Comparison of ENCODE assay signal across 27 cellular contexts in the genomic region with DNA sequence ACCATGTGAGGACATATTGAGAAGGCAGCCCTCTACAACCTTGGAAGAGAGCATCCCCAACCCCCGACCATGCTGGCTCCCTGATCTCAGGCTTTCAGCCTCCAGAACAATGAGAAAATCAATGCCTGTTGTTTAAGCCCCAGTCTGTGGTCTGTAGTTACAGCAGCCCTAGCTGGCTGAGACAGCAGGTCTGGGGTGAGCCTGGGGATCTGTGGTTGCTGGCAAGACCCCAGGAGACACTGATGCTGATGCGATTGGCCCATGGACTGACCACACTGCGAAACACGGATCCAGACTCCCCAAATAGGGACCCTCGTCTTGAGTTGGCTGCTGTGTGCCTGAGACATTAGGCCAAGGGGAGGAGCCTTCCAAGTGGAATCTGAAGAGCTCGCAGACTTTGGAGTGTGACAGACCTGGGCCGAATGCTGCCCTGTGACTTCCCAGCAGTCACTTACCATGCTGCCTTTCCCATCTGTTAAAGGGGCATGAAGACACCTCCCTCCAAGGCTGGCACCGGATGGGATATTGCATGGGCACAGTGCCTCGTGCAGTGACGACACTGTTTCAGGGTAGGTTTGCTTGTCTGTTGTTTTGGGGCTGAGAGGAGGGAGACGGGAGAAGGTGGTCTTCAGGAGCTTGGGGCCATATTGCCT.
A peak's percentile ranks its signal among the peaks of the same experiment; 100 is the strongest.
DNase-seq lines count a peak whose midpoint lies in the region; ATAC-seq, FAIRE-seq and TF ChIP-seq lines count a peak whose summit lies in the region.
"Had no signal": no experiment of that assay in that cellular context is flagged by ENCODE, and none has a peak within 500 bp of the region (broad histone marks: within the 10 kb centered on the region; RNA-seq: fewer than 3 reads in every experiment).

No MANE protein-coding gene starts in this region.

- no peak for FAIRE-seq in HepG2 (lab: Jason Lieb, UNC)
- FAIRE-seq: colon, K562 had no signal

- intact Hi-C loops in HepG2 (cut with micrococcal nuclease; ENCODE audit: unreplicated experiment) (no loop called here), right lobe of liver (cut with DNase I) (no loop called here), right cardiac atrium (cut with DNase I) (no loop called here)

- no peaks in the 10 kb centered on the region for H3K36me3 Mint-ChIP-seq in endodermal cell (ENCODE audit: low read depth)
- H3K36me3 Mint-ChIP-seq: activated naive CD8-positive, alpha-beta T cell; naive thymus-derived CD8-positive, alpha-beta T cell; stimulated activated memory B cell treated with anti-CD40 and anti-IgM and Interleukin-4, amounts not matched to agents 10 μg/mL and 1 μg/mL and 100 μg/mL, for 72 hours had no signal

- WGBS in HepG2 (ENCODE audit: low lambda C conversion rate): 10% methylated on average over 9 of the region's 11 CpGs
- WGBS in right lobe of liver (ENCODE audit: insufficient coverage, low coverage, low lambda C conversion rate, missing lambda C conversion rate): 14% methylated on average over 5 of the region's 11 CpGs
- WGBS in endodermal cell (ENCODE audit: insufficient coverage in 1 of 2, insufficient read length in 1 of 2), 2 experiments: 67 to 69% methylated on average over 8 to 11 of the region's 11 CpGs
- WGBS in smooth muscle cell (ENCODE audit: low lambda C conversion rate): 78% methylated on average over 11 of the region's 11 CpGs
- WGBS in right cardiac atrium: 58% methylated on average over 11 of the region's 11 CpGs

- no peaks in the 10 kb centered on the region for H3F3A ChIP-seq in smooth muscle cell (ENCODE audit: low read depth)

- peak overlapping the region; percentile 79 for H3K27ac Mint-ChIP-seq in endodermal cell
- H3K27ac Mint-ChIP-seq: activated naive CD8-positive, alpha-beta T cell; stimulated activated memory B cell treated with anti-CD40 and anti-IgM and Interleukin-4, amounts not matched to agents 10 μg/mL and 1 μg/mL and 100 μg/mL, for 72 hours had no signal

- BruUV-seq in HepG2 (replicated peaks; lab: Mats Ljungman, UMichigan): no TSS peak

- TF ChIP-seq EP300 in HepG2 (IDR thresholded peaks at IDR 0.05; ENCODE audit: low read depth in 2 of 2, low read length in 2 of 2): no peak
- TF ChIP-seq EP300 in HepG2 (CRISPR knock-in tag; IDR thresholded peaks at IDR 0.05; ENCODE audit: borderline replicate concordance): no peak

- no peak for TF ChIP-seq RAD21 in HepG2 (CRISPR knock-in tag; IDR thresholded peaks at IDR 0.05)

- CTCF ChIA-PET in HepG2 (lab: Yijun Ruan, JAX; ENCODE audit: low intra/inter-chr PET ratio, low total read pairs): no interaction called here

- no peak for TF ChIP-seq POLR2A in HepG2 (IDR thresholded peaks at IDR 0.05; ENCODE audit: insufficient read depth in 1 of 2, low read depth in 2 of 2, low read length in 2 of 2)
- no peak for TF ChIP-seq POLR2A in right lobe of liver (IDR thresholded peaks at IDR 0.05)

- H3K4me3 Mint-ChIP-seq in endodermal cell: no peak overlapping the region
- H3K4me3 Mint-ChIP-seq: activated naive CD8-positive, alpha-beta T cell; naive thymus-derived CD8-positive, alpha-beta T cell; stimulated activated memory B cell treated with anti-CD40 and anti-IgM and Interleukin-4, amounts not matched to agents 10 μg/mL and 1 μg/mL and 100 μg/mL, for 72 hours had no signal

- no peak overlapping the region for H3K27ac ChIP-seq in HepG2 (ENCODE audit: extremely low read length, insufficient read depth, low read length)
- no peak overlapping the region for H3K27ac ChIP-seq in right lobe of liver
- H3K27ac ChIP-seq in endodermal cell (ENCODE audit: low read depth, low read length): no peak overlapping the region
- H3K27ac ChIP-seq in smooth muscle cell (ENCODE audit: low read depth): no peak overlapping the region
- H3K27ac ChIP-seq in right cardiac atrium (ENCODE audit: low read length): no peak overlapping the region
- H3K27ac ChIP-seq: BLaER1 treated with 17β-estradiol and CSF1 and Interleukin-3, amounts not matched to agents 10 nM and 100 nM; gastroesophageal sphincter; hepatocyte; VCaP had no signal

- peaks cover 18% of the 10 kb centered on the region for H3K4me1 Mint-ChIP-seq in endodermal cell
- H3K4me1 Mint-ChIP-seq: naive thymus-derived CD8-positive, alpha-beta T cell; stimulated activated memory B cell treated with anti-CD40 and anti-IgM and Interleukin-4, amounts not matched to agents 10 μg/mL and 1 μg/mL and 100 μg/mL, for 72 hours had no signal

- H3K79me2 ChIP-seq in HepG2 (ENCODE audit: insufficient read depth, low read length): no peaks in the 10 kb centered on the region
- H3K79me2 ChIP-seq in smooth muscle cell (ENCODE audit: low read depth): no peaks in the 10 kb centered on the region
- H3K79me2 ChIP-seq: hepatocyte had no signal

- H3K27me3 ChIP-seq in HepG2 (ENCODE audit: control insufficient read depth in 1 of 2, insufficient read depth in 2 of 2, low read length in 2 of 2) (peaks cover 7 to 58% of the 10 kb centered on the region in 2 experiments; a peak in 4 of 5 replicates), right lobe of liver (no peaks in the 10 kb centered on the region), endodermal cell (ENCODE audit: control insufficient read depth, insufficient read depth, low read length, poor library complexity, severe bottlenecking) (no peaks in the 10 kb centered on the region), smooth muscle cell (ENCODE audit: low read depth) (peaks cover 40% of the 10 kb centered on the region), right cardiac atrium (ENCODE audit: control insufficient read depth, insufficient read depth) (no peaks in the 10 kb centered on the region)
- H3K27me3 ChIP-seq: BLaER1 treated with 17β-estradiol and CSF1 and Interleukin-3, amounts not matched to agents 10 nM and 100 nM had no signal

- no peak overlapping the region for H2AFZ ChIP-seq in HepG2 (ENCODE audit: low read length)
- H2AFZ ChIP-seq in smooth muscle cell (ENCODE audit: low read depth): no peak overlapping the region
- H2AFZ ChIP-seq: hepatocyte had no signal

- peaks cover 2% of the 10 kb centered on the region for H3K27me3 Mint-ChIP-seq in endodermal cell (ENCODE audit: insufficient read depth)

- in situ Hi-C loops in HepG2 (cut with HindIII; ENCODE audit: extremely low pct_ligation_motif_present, low pct_unique_long_range_greater_than_20kb): no loop called here

- H3K36me3 ChIP-seq in HepG2 (replicated peaks in 1 of 2; ENCODE audit: control insufficient read depth in 1 of 2, insufficient read depth in 2 of 2, low read length in 2 of 2) (no peaks in the 10 kb centered on the region), right lobe of liver (no peaks in the 10 kb centered on the region), endodermal cell (ENCODE audit: control insufficient read depth, insufficient read depth, low read length) (no peaks in the 10 kb centered on the region), smooth muscle cell (ENCODE audit: low read depth) (no peaks in the 10 kb centered on the region)
- H3K36me3 ChIP-seq: BLaER1 treated with 17β-estradiol and CSF1 and Interleukin-3, amounts not matched to agents 10 nM and 100 nM; gastroesophageal sphincter had no signal

- H3K9me3 Mint-ChIP-seq in endodermal cell: no peaks in the 10 kb centered on the region
- H3K9me3 Mint-ChIP-seq: naive thymus-derived CD8-positive, alpha-beta T cell; stimulated activated memory B cell treated with anti-CD40 and anti-IgM and Interleukin-4, amounts not matched to agents 10 μg/mL and 1 μg/mL and 100 μg/mL, for 72 hours had no signal

- H3K9ac ChIP-seq in HepG2 (ENCODE audit: insufficient read depth, low read depth, low read length) (no peak overlapping the region), endodermal cell (ENCODE audit: extremely low read depth, low read length, poor library complexity, severe bottlenecking) (peak overlapping the region; percentile 51), smooth muscle cell (ENCODE audit: low read depth) (no peak overlapping the region)
- H3K9ac ChIP-seq: BLaER1 treated with 17β-estradiol and CSF1 and Interleukin-3, amounts not matched to agents 10 nM and 100 nM had no signal

- H4K20me1 ChIP-seq in HepG2 (ENCODE audit: insufficient read depth, low read length) (no peaks in the 10 kb centered on the region), smooth muscle cell (ENCODE audit: low read depth) (no peaks in the 10 kb centered on the region)
- H4K20me1 ChIP-seq: BLaER1 treated with 17β-estradiol and CSF1 and Interleukin-3, amounts not matched to agents 10 nM and 100 nM had no signal

- H3K4me3 ChIP-seq in HepG2 (replicated peaks in 1 of 3; ENCODE audit: insufficient read depth in 1 of 3, low read depth in 2 of 3, low read length in 3 of 3) (no peak overlapping the region), right lobe of liver (no peak overlapping the region), endodermal cell (ENCODE audit: low read length) (no peak overlapping the region), smooth muscle cell (no peak overlapping the region), right cardiac atrium (ENCODE audit: low read length) (no peak overlapping the region)
- H3K4me3 ChIP-seq: BLaER1 treated with 17β-estradiol and CSF1 and Interleukin-3, amounts not matched to agents 10 nM and 100 nM; gastroesophageal sphincter; hepatocyte; K562; lung had no signal

- no peak overlapping the region for H3K4me2 ChIP-seq in HepG2 (ENCODE audit: low read depth, low read length)
- no peak overlapping the region for H3K4me2 ChIP-seq in smooth muscle cell
- H3K4me2 ChIP-seq: hepatocyte had no signal

- DNase-seq in HepG2 (ENCODE audit: low spot score): no peak
- no peak for DNase-seq in right lobe of liver
- peak; percentile 73 for DNase-seq in NCI-H82 (lab: John Stamatoyannopoulos, UW)
- peak; percentile 77 for DNase-seq in endodermal cell
- DNase-seq in NK-92 treated with Interleukin-12 subunit alpha and Interleukin-12 subunit beta, amount 100 ng/mL, for 24 hours (lab: John Stamatoyannopoulos, UW): no peak
- no peak for DNase-seq in smooth muscle cell (lab: John Stamatoyannopoulos, UW; ENCODE audit: unreplicated experiment)
- DNase-seq in right cardiac atrium: no peak
- DNase-seq: activated CD4-positive, alpha-beta T cell treated with anti-CD3 and anti-CD28 coated beads for 48 hours; activated effector memory CD4-positive, alpha-beta T cell treated with Interleukin-2 at 50 U/mL for 16 hours; DND-41; left cardiac atrium; naive thymus-derived CD8-positive, alpha-beta T cell; NCI-H1105 treated with DMSO at 0.1 percent for 48 hours; NCI-H524; occipital lobe; SW 1271; T-helper 9 cell; trophoblast cell had no signal

- POLR2A ChIA-PET in HepG2 (lab: Yijun Ruan, JAX): no interaction called here

- ATAC-seq in HepG2: no peak
- no peak for ATAC-seq in right lobe of liver
- ATAC-seq in right cardiac atrium: no peak
- ATAC-seq: gastroesophageal sphincter; K562; left cardiac atrium; naive thymus-derived CD8-positive, alpha-beta T cell; stimulated activated memory B cell treated with anti-CD40 and anti-IgM and Interleukin-4, amounts not matched to agents 10 μg/mL and 1 μg/mL and 100 μg/mL, for 72 hours had no signal

- TF ChIP-seq CTCF in HepG2 (CRISPR knock-in tag; IDR thresholded peaks at IDR 0.05) (no peak), right lobe of liver (IDR thresholded peaks at IDR 0.05) (no peak), endodermal cell (conservative IDR thresholded peaks at IDR 0.05) (no peak), smooth muscle cell (IDR thresholded peaks at IDR 0.05; ENCODE audit: borderline replicate concordance, insufficient read depth, poor library complexity, severe bottlenecking) (no peak)

- H3K4me1 ChIP-seq in HepG2 (ENCODE audit: insufficient read depth, low read length) (no peaks in the 10 kb centered on the region), right lobe of liver (no peaks in the 10 kb centered on the region), endodermal cell (ENCODE audit: control insufficient read depth, insufficient read depth, low read length) (peaks cover 17% of the 10 kb centered on the region), smooth muscle cell (ENCODE audit: low read depth) (no peaks in the 10 kb centered on the region), right cardiac atrium (ENCODE audit: control insufficient read depth, insufficient read depth, low read length) (no peaks in the 10 kb centered on the region)
- H3K4me1 ChIP-seq: gastroesophageal sphincter had no signal

- H3K9me3 ChIP-seq in HepG2 (ENCODE audit: low read length) (no peaks in the 10 kb centered on the region), right lobe of liver (no peaks in the 10 kb centered on the region), endodermal cell (ENCODE audit: control insufficient read depth, low read length) (peaks cover 5% of the 10 kb centered on the region), smooth muscle cell (replicated peaks; ENCODE audit: low read depth) (no peaks in the 10 kb centered on the region), right cardiac atrium (ENCODE audit: control insufficient read depth, low read length) (no peaks in the 10 kb centered on the region)
- H3K9me3 ChIP-seq: gastroesophageal sphincter had no signal

Comparison
In these comparisons a context has a peak if more than half of its experiments do, and no peak if none do; other contexts are left out.
1. DNase-seq: peak in NCI-H82 (single experiment) and endodermal cell (single experiment); none in HepG2 (single experiment), right lobe of liver (0 of 3), NK-92 treated with Interleukin-12 subunit alpha and Interleukin-12 subunit beta, amount 100 ng/mL, for 24 hours (single experiment), smooth muscle cell (single experiment) and right cardiac atrium (0 of 3).